ENCODE assay signal across 17 cellular contexts in the genomic region with DNA sequence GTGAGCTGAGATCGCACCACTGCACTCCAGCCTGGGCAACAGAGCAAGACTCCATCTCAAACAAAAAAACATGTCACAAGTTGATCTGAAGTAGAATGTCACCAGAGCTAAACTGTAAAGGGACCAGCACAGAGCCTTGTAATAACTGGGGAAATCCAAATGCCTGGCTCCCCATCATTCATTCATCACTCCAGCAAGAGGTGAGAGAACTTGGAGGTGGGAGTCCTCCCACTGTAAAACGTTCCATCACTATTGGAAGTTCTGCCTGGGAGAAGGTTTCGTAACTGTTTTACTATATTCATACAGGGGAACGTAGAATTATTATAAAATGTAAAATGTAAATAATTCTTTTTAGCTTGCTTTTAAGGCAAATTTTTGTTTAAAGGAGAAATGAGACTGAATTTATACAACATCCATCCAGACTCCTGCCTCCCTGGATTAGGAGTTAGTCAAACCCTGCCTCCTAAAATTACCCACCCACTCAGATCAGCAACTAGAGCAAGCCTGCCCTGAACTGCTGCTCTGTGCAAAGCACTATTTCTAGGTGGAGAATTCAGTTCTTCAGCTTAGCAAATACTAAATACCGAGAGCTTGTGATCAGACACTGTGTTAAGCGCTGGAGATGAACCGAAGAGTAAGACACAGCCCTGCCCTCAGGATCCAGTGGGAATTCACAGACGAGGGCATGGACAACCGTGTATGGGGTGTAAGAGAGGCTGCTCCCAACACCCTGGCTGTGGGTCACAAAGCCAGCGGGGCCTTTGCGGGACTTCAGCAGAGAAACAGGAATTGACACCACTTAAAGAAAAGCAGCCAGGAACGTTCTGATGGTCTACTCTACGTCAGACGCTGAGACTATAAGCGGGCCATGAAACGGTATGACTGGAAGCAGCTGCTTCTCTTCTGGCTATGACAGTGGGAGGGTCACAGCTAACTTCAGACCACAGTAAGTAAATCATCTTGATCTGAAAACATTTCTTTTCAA.
DNase-seq lines count a peak whose midpoint lies in the region; ATAC-seq and TF ChIP-seq lines count a peak whose summit lies in the region.
"Had no signal": no experiment of that assay in that cellular context is flagged by ENCODE, and none has a peak within 500 bp of the region (broad histone marks: within the 10 kb centered on the region; RNA-seq: fewer than 3 reads in every experiment).

No MANE protein-coding gene starts in this region.

- TF ChIP-seq POLR2A in sigmoid colon (IDR thresholded peaks at IDR 0.05) = no peak

- no peaks in the 10 kb centered on the region for H3K27me3 Mint-ChIP-seq in T-cell

- H3K36me3 ChIP-seq in sigmoid colon = peaks cover 10 to 75% (median 33%) of the 10 kb centered on the region in 4 donors

- H3K4me3 ChIP-seq in sigmoid colon = no peak overlapping the region

- no peak for TF ChIP-seq CTCF in sigmoid colon (IDR thresholded peaks at IDR 0.05)

- POLR2A ChIA-PET in T-cell (lab: Charles Lee) = no interaction called here

- WGBS in sigmoid colon, 2 donors = 83 to 95% methylated on average over 16 of the region's 16 CpGs

- H3K9me3 Mint-ChIP-seq in T-cell = no peaks in the 10 kb centered on the region

- no peaks in the 10 kb centered on the region for H3K9me3 ChIP-seq in sigmoid colon

- peaks cover 0 to 5% (median 0%) of the 10 kb centered on the region in 4 donors for H3K4me1 ChIP-seq in sigmoid colon

- TF ChIP-seq EP300 in sigmoid colon (IDR thresholded peaks at IDR 0.05) = no peak

- H3K36me3 Mint-ChIP-seq in T-cell = peaks cover 13% of the 10 kb centered on the region

- intact Hi-C loops in cardiac septum (cut with DNase I) = no loop called here
- intact Hi-C loops in left ventricle myocardium superior (cut with micrococcal nuclease) = no loop called here
- intact Hi-C loops in sigmoid colon (cut with DNase I) = no loop called here

- peaks cover 0 to 1% (median 0%) of the 10 kb centered on the region in 3 donors for H3K4me1 Mint-ChIP-seq in T-cell

- H3K27ac Mint-ChIP-seq in T-cell = no peak overlapping the region

- peak overlapping the region in 1 of 4 donors; percentile 14 for H3K27ac ChIP-seq in sigmoid colon
- H3K27ac ChIP-seq: C4-2B had no signal

- CTCF ChIA-PET in T-cell (lab: Charles Lee) = interaction anchor here in 1 of 2 donors (0.6 kb wide), 1 partner anchor 14 kb away, joined by 6 read pairs; no protein-coding TSS in a partner anchor

- DNase-seq in cardiac septum (ENCODE audit: low spot score) = peak; percentile 51
- no peak for DNase-seq in left ventricle myocardium superior
- peak; percentile 51 for DNase-seq in mesenteric fat pad (ENCODE audit: low spot score)
- peak; percentile 52 for DNase-seq in sigmoid colon
- DNase-seq in activated effector memory CD4-positive, alpha-beta T cell treated with anti-CD3 and anti-CD28 coated beads, Interleukin-2, amount 50 U/mL, for 16 hours = no peak
- no peak for DNase-seq in T-cell
- no peak for DNase-seq in globus pallidus (ENCODE audit: low spot score)
- DNase-seq: DMS53, GDM1, NCI-H1694, NCI-H2081, NCI-H2171 treated with DMSO at 0.1 percent for 48 hours, NCI-H524 treated with DMSO at 0.1 percent for 48 hours, NCI-H82, OCI-M1 had no signal

- ATAC-seq in left ventricle myocardium superior (no peak), T-cell (replicated peaks in 1 of 4) (no peak)
- ATAC-seq: Right ventricle myocardium inferior had no signal

- H3K4me3 Mint-ChIP-seq in T-cell = no peak overlapping the region

- H3K27me3 ChIP-seq in sigmoid colon = no peaks in the 10 kb centered on the region

Comparison
In these comparisons a context has a peak if more than half of its experiments do, and no peak if none do; other contexts are left out.
1. DNase-seq: peak in cardiac septum (single experiment), mesenteric fat pad (single experiment) and sigmoid colon (single experiment); none in left ventricle myocardium superior (single experiment), activated effector memory CD4-positive, alpha-beta T cell treated with anti-CD3 and anti-CD28 coated beads, Interleukin-2, amount 50 U/mL, for 16 hours (single experiment), T-cell (0 of 34) and globus pallidus (single experiment).